Comparison of ENCODE assay signal across 8 cellular contexts in genomic region chr1:66984491-66984890, GRCh38. TPM values are rescaled to one million over a fixed set of nuclear protein-coding genes. Genes with fewer than 3 reads are reported as not detected.
DNase-seq lines count a peak whose midpoint lies in the region; ATAC-seq and TF ChIP-seq lines count a peak whose summit lies in the region.

No MANE protein-coding gene starts in this region.

- H3F3A ChIP-seq in neural progenitor cell (ENCODE audit: low read depth) = no peaks in the 10 kb centered on the region

- peak overlapping the region in 7 of 9 donors; percentile 12 to 79 (median 60) for H3K27ac Mint-ChIP-seq in naive thymus-derived CD4-positive, alpha-beta T cell
- no peak overlapping the region for H3K27ac Mint-ChIP-seq in neural progenitor cell

- CTCF ChIA-PET in naive thymus-derived CD4-positive, alpha-beta T cell (lab: Charles Lee) = interaction anchor here (0.5 kb wide), 1 partner anchor 30 kb away, joined by 3 read pairs; no protein-coding TSS in a partner anchor

- ATAC-seq in GM18519 (IDR thresholded peaks at IDR 0.05; ENCODE audit: low FRiP score, unreplicated experiment) = peak; percentile 77
- ATAC-seq in GM21526 (IDR thresholded peaks at IDR 0.05; ENCODE audit: low FRiP score, unreplicated experiment) = peak; percentile 85
- peak; percentile 86 for ATAC-seq in HG03342 (IDR thresholded peaks at IDR 0.05; ENCODE audit: unreplicated experiment)
- no peak for ATAC-seq in naive thymus-derived CD4-positive, alpha-beta T cell

- intact Hi-C loops in naive thymus-derived CD4-positive, alpha-beta T cell (cut with micrococcal nuclease) = loop anchor here (5.0 kb wide), 6 partner anchors 68 to 448 kb away; partner anchors contain the start of genes SLC35D1 (in 2 of the 2) and SERBP1 (in 1 of the 2)

- H4K20me1 ChIP-seq in neural progenitor cell (ENCODE audit: low read depth) = no peaks in the 10 kb centered on the region

- no peak for DNase-seq in naive thymus-derived CD4-positive, alpha-beta T cell
- DNase-seq in 8988T = no peak
- no peak for DNase-seq in activated CD4-positive, alpha-beta T cell treated with anti-CD3 and anti-CD28 coated beads, Interleukin-2, amount 50 U/mL, for 1 hour
- DNase-seq in neural progenitor cell (ENCODE audit: low spot score) = no peak
- DNase-seq in H7 = no peak

- H3K9me3 Mint-ChIP-seq in naive thymus-derived CD4-positive, alpha-beta T cell = no peaks in the 10 kb centered on the region
- H3K9me3 Mint-ChIP-seq in neural progenitor cell = no peaks in the 10 kb centered on the region

- H3K4me1 Mint-ChIP-seq in naive thymus-derived CD4-positive, alpha-beta T cell = peaks cover 3 to 37% (median 28%) of the 10 kb centered on the region in 7 donors
- no peaks in the 10 kb centered on the region for H3K4me1 Mint-ChIP-seq in neural progenitor cell

- no peak overlapping the region for H3K4me3 ChIP-seq in naive thymus-derived CD4-positive, alpha-beta T cell (ENCODE audit: low read length)
- no peak overlapping the region for H3K4me3 ChIP-seq in neural progenitor cell
- H3K4me3 ChIP-seq in H7 (ENCODE audit: insufficient read depth, low read depth, low read length) = no peak overlapping the region

- POLR2A ChIA-PET in naive thymus-derived CD4-positive, alpha-beta T cell (lab: Charles Lee) = interaction anchor here (0.8 to 1.4 kb wide), 4 partner anchors 10 to 167 kb away, joined by 3 to 4 read pairs (median 3); no protein-coding TSS in a partner anchor

- TF ChIP-seq CTCF in neural progenitor cell (IDR thresholded peaks at IDR 0.05) = no peak

- no peak overlapping the region for H3K4me3 Mint-ChIP-seq in naive thymus-derived CD4-positive, alpha-beta T cell
- no peak overlapping the region for H3K4me3 Mint-ChIP-seq in neural progenitor cell

- no peak overlapping the region for H3K9ac ChIP-seq in neural progenitor cell

- H3K79me2 ChIP-seq in neural progenitor cell (ENCODE audit: low read depth) = no peaks in the 10 kb centered on the region

- H3K27me3 ChIP-seq in naive thymus-derived CD4-positive, alpha-beta T cell (ENCODE audit: control insufficient read depth in 2 of 2, insufficient read depth in 2 of 2, low read length in 2 of 2) = no peaks in the 10 kb centered on the region
- H3K27me3 ChIP-seq in neural progenitor cell (no peaks in the 10 kb centered on the region), H7 (ENCODE audit: control insufficient read depth, insufficient read depth, low read length) (no peaks in the 10 kb centered on the region)

- peaks cover 10 to 31% (median 25%) of the 10 kb centered on the region in 3 experiments for H3K36me3 ChIP-seq in naive thymus-derived CD4-positive, alpha-beta T cell (ENCODE audit: control insufficient read depth in 2 of 3, insufficient read depth in 3 of 3, low read length in 3 of 3)
- H3K36me3 ChIP-seq in neural progenitor cell (peaks cover 15% of the 10 kb centered on the region), H7 (replicated peaks; ENCODE audit: control insufficient read depth, insufficient read depth, low read length) (peaks cover 10% of the 10 kb centered on the region)

- H3K27me3 Mint-ChIP-seq in naive thymus-derived CD4-positive, alpha-beta T cell = no peaks in the 10 kb centered on the region
- H3K27me3 Mint-ChIP-seq in neural progenitor cell (ENCODE audit: insufficient read depth, low read depth) = no peaks in the 10 kb centered on the region

- H3K36me3 Mint-ChIP-seq in naive thymus-derived CD4-positive, alpha-beta T cell = peaks cover 13 to 35% (median 13%) of the 10 kb centered on the region in 5 donors
- peaks cover 17% of the 10 kb centered on the region for H3K36me3 Mint-ChIP-seq in neural progenitor cell

- H3K4me1 ChIP-seq in naive thymus-derived CD4-positive, alpha-beta T cell (ENCODE audit: control insufficient read depth in 2 of 2, insufficient read depth in 2 of 2, low read length in 2 of 2) = peaks cover 0 to 8% of the 10 kb centered on the region in 2 donors
- H3K4me1 ChIP-seq in neural progenitor cell = no peaks in the 10 kb centered on the region

- H3K9me3 ChIP-seq in naive thymus-derived CD4-positive, alpha-beta T cell (ENCODE audit: control insufficient read depth in 2 of 3, low read length in 3 of 3) = no peaks in the 10 kb centered on the region
- H3K9me3 ChIP-seq in neural progenitor cell (ENCODE audit: low read depth) = no peaks in the 10 kb centered on the region

- no peak overlapping the region for H3K27ac ChIP-seq in naive thymus-derived CD4-positive, alpha-beta T cell (ENCODE audit: low read depth, low read length)
- no peak overlapping the region for H3K27ac ChIP-seq in neural progenitor cell

- no peak overlapping the region for H2AFZ ChIP-seq in neural progenitor cell (replicated peaks)

- no peak overlapping the region for H3K4me2 ChIP-seq in neural progenitor cell

RNA-seq across cellular contexts. Expression of gene MIER1, which starts 59.7 kb away (rescaled TPM):
- 10 to 100 TPM; 51.5 to 73.6 (median 70.9) TPM for total RNA-seq in naive thymus-derived CD4-positive, alpha-beta T cell
- polyA plus RNA-seq in naive thymus-derived CD4-positive, alpha-beta T cell = 10 to 100 TPM; 35.8 to 48.2 TPM
- 31.3 and 43.5 TPM in 2 replicates for total RNA-seq in neural progenitor cell (ENCODE audit: low replicate concordance)
- total RNA-seq in H7 (2014; rRNA removed; shearing (Covaris generic)) = 31.7 and 44.8 TPM in 2 replicates

RNA-seq across cellular contexts. Expression of gene DNAI4, which starts 59.8 kb away (rescaled TPM):
- total RNA-seq in naive thymus-derived CD4-positive, alpha-beta T cell = 10 to 100 TPM in 1 of 5 experiments, 1 to 10 TPM in 4; 1.3 to 10.7 (median 9.7) TPM
- polyA plus RNA-seq in naive thymus-derived CD4-positive, alpha-beta T cell = 1 to 10 TPM; 2.2 to 2.3 TPM
- 2.7 and 3.2 TPM in 2 replicates for total RNA-seq in neural progenitor cell (ENCODE audit: low replicate concordance)
- total RNA-seq in H7 (2014; rRNA removed; shearing (Covaris generic)) = 1.6 and 3.8 TPM in 2 replicates
